ENCODE assay signal across 16 cellular contexts in genomic region chrX:121641560-121641959, GRCh38.
A peak's percentile ranks its signal among the peaks of the same experiment; 100 is the strongest.
DNase-seq lines count a peak whose midpoint lies in the region; ATAC-seq, FAIRE-seq and TF ChIP-seq lines count a peak whose summit lies in the region.
"Had no signal": no experiment of that assay in that cellular context is flagged by ENCODE, and none has a peak within 500 bp of the region (broad histone marks: within the 10 kb centered on the region; RNA-seq: fewer than 3 reads in every experiment).

No MANE protein-coding gene starts in this region.

- no peak for ATAC-seq in aorta (ENCODE audit: low FRiP score)
- ATAC-seq in upper lobe of left lung (ENCODE audit: low FRiP score in 2 of 2) = no peak
- ATAC-seq in HG02852 (IDR thresholded peaks at IDR 0.05; ENCODE audit: unreplicated experiment) = no peak

- TF ChIP-seq CTCF in 22Rv1 (IDR thresholded peaks at IDR 0.05) (no peak), epithelial cell of proximal tubule (conservative IDR thresholded peaks at IDR 0.05; ENCODE audit: low read depth, low read length) (no peak), upper lobe of left lung (IDR thresholded peaks at IDR 0.05) (no peak)

- H3K27ac ChIP-seq in 22Rv1 (peak overlapping the region; percentile 26; the same call in 1 of the 2 replicates), aorta (ENCODE audit: low read depth in 1 of 2, low read length in 2 of 2) (no peak overlapping the region), upper lobe of left lung (no peak overlapping the region)
- H3K27ac ChIP-seq: colonic mucosa had no signal

- H3K9me3 ChIP-seq in aorta (ENCODE audit: control insufficient read depth, low read length) = no peaks in the 10 kb centered on the region
- no peaks in the 10 kb centered on the region for H3K9me3 ChIP-seq in upper lobe of left lung
- H3K9me3 ChIP-seq: colonic mucosa had no signal

- DNase-seq in GM04503 (ENCODE audit: low read depth) (peak; percentile 30), RCC 7860 (ENCODE audit: low spot score) (peak; percentile 5), epithelial cell of proximal tubule (ENCODE audit: low read depth) (peak; percentile 13), aorta (no peak), upper lobe of left lung (no peak)
- no peak for DNase-seq in activated CD4-positive, alpha-beta T cell treated with anti-CD3 and anti-CD28 coated beads for 48 hours
- DNase-seq: activated CD4-positive, alpha-beta memory T cell treated with anti-CD3 and anti-CD28 coated beads for 36 hours; colonic mucosa; NCI-H774; posterior cingulate gyrus; substantia nigra; T-helper 1 cell had no signal

- H3K36me3 ChIP-seq in aorta (ENCODE audit: control insufficient read depth in 1 of 2, insufficient read depth in 2 of 2, low read length in 1 of 2) = no peaks in the 10 kb centered on the region
- no peaks in the 10 kb centered on the region for H3K36me3 ChIP-seq in upper lobe of left lung
- H3K36me3 ChIP-seq: colonic mucosa had no signal

- WGBS in aorta, 2 donors = 33 to 37% methylated on average over 2 of the region's 2 CpGs
- WGBS in upper lobe of left lung, 2 donors = 20 to 30% methylated on average over 2 of the region's 2 CpGs

- FAIRE-seq in RCC 7860 (lab: Jason Lieb, UNC) = peak; percentile 46
- FAIRE-seq: H1 had no signal

- no peak for TF ChIP-seq POLR2A in upper lobe of left lung (IDR thresholded peaks at IDR 0.05)

- intact Hi-C loops in aorta (cut with DNase I) = no loop called here

- H3K27me3 ChIP-seq in aorta (ENCODE audit: control insufficient read depth in 1 of 2, insufficient read depth in 2 of 2, low read length in 1 of 2) (no peaks in the 10 kb centered on the region), upper lobe of left lung (no peaks in the 10 kb centered on the region)
- H3K27me3 ChIP-seq: colonic mucosa had no signal

- no peak for TF ChIP-seq EP300 in upper lobe of left lung (IDR thresholded peaks at IDR 0.05)

- H3K4me3 ChIP-seq in epithelial cell of proximal tubule (ENCODE audit: low read depth, low read length) (no peak overlapping the region), aorta (ENCODE audit: low read length in 2 of 2) (no peak overlapping the region), upper lobe of left lung (no peak overlapping the region)
- H3K4me3 ChIP-seq: colonic mucosa, lung had no signal

- H3K4me1 ChIP-seq in aorta (ENCODE audit: control insufficient read depth in 1 of 2, insufficient read depth in 2 of 2, low read length in 2 of 2) (no peaks in the 10 kb centered on the region), upper lobe of left lung (no peaks in the 10 kb centered on the region)
- H3K4me1 ChIP-seq: colonic mucosa had no signal

Comparison
In these comparisons a context has a peak if more than half of its experiments do, and no peak if none do; other contexts are left out.
1. DNase-seq: peak in GM04503 (single experiment), RCC 7860 (single experiment) and epithelial cell of proximal tubule (single experiment); none in aorta (0 of 2), upper lobe of left lung (0 of 2) and activated CD4-positive, alpha-beta T cell treated with anti-CD3 and anti-CD28 coated beads for 48 hours (single experiment).